9 cellular contexts compared by ENCODE assay signal in the genomic region with DNA sequence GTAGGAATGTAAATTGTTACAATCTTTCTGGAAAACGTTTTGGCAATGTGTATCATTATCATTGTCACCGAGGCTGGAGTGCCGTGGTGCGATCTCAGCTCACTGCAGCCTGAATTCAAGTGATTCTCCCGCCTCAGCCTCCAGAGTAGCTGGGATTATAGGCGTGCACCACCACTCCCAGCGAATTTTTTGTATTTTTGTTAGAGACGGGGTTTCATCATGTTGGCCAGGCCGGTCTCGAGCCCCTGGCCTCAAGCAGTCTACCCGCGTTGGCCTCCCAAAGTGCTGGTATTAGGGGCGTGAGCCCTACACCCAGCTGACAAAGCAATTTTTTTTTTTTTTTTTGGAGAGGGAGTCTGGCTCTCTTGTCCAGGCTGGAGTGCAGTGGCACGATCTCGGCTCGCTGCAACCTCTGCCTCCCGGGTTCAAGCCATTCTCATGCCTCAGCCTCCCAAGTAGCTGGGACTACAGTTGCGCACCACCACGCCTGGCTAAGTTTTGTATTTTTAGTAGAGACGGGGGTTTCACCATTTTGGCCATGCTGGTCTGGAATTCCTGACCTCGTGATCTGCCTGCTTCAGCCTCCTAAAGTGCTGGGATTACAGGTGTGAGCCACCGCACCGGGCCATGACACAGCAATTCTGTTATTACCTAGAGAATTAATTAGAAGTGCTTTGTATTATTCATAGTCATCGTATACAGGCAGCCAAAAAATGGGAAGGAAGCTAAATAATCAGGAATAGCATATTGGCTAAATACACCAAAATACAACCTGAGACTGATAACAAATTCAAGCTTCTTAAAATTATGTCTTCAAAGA. TPM values are rescaled to one million over a fixed set of nuclear protein-coding genes. Genes with fewer than 3 reads are reported as not detected.
DNase-seq lines count a peak whose midpoint lies in the region; ATAC-seq and TF ChIP-seq lines count a peak whose summit lies in the region.
"Had no signal": no experiment of that assay in that cellular context is flagged by ENCODE, and none has a peak within 500 bp of the region (broad histone marks: within the 10 kb centered on the region; RNA-seq: fewer than 3 reads in every experiment).

No MANE protein-coding gene starts in this region.

- ATAC-seq in GM18868 (IDR thresholded peaks at IDR 0.05; ENCODE audit: unreplicated experiment) = no peak

- no peak for TF ChIP-seq POLR2A in thyroid gland (IDR thresholded peaks at IDR 0.05)
- no peak for TF ChIP-seq POLR2A in lower leg skin (IDR thresholded peaks at IDR 0.05)

- H3K9me2 ChIP-seq in PC-9 (ENCODE audit: insufficient read depth) = no peaks in the 10 kb centered on the region

- peaks cover 39% of the 10 kb centered on the region for H3K79me2 ChIP-seq in PC-9 (ENCODE audit: low read depth)

- H3K27ac Mint-ChIP-seq in progenitor cell of endocrine pancreas = peak overlapping the region; percentile 95

- peaks cover 9% of the 10 kb centered on the region for H3F3A ChIP-seq in PC-9 (ENCODE audit: insufficient read depth, low read depth)

- H3K9me3 ChIP-seq in PC-9 (ENCODE audit: insufficient read depth, low read depth) = no peaks in the 10 kb centered on the region
- no peaks in the 10 kb centered on the region for H3K9me3 ChIP-seq in thyroid gland

- no peaks in the 10 kb centered on the region for H4K20me1 ChIP-seq in PC-9 (ENCODE audit: insufficient read depth)

- BruUV-seq in PC-9 (replicated peaks; lab: Mats Ljungman, UMichigan) = no TSS peak

- peaks cover 2% of the 10 kb centered on the region for H3K36me3 Mint-ChIP-seq in progenitor cell of endocrine pancreas (ENCODE audit: insufficient read depth)

- H3K4me1 ChIP-seq in PC-9 (replicated peaks; ENCODE audit: insufficient read depth) = peaks cover 26% of the 10 kb centered on the region
- peaks cover 10 to 16% of the 10 kb centered on the region in 2 donors for H3K4me1 ChIP-seq in thyroid gland

- no peaks in the 10 kb centered on the region for H3K27me3 Mint-ChIP-seq in progenitor cell of endocrine pancreas

- H2AFZ ChIP-seq in PC-9 = peak overlapping the region; percentile 99; the same call in 1 of the 2 replicates

- peaks cover 12% of the 10 kb centered on the region for H3K4me1 Mint-ChIP-seq in progenitor cell of endocrine pancreas (ENCODE audit: low read depth)

- 84 to 86% methylated on average over 23 to 24 of the region's 24 CpGs for WGBS in thyroid gland, 2 donors
- WGBS in lower leg skin, 2 donors = 78 to 82% methylated on average over 24 of the region's 24 CpGs

- DNase-seq in PC-9 (no peak), epithelial cell of esophagus (ENCODE audit: low read depth) (no peak), progenitor cell of endocrine pancreas (ENCODE audit: low spot score, unreplicated experiment) (no peak), thyroid gland (no peak), COR-L47 (lab: John Stamatoyannopoulos, UW) (no peak), lower leg skin (ENCODE audit: low spot score in 2 of 2) (no peak)
- DNase-seq: NCI-H2081 treated with DMSO at 0.1 percent for 48 hours had no signal

- 0 out of 2 replicates have a peak, but pooled peaks cover 6% of the 10 kb centered on the region for H3K36me3 ChIP-seq in PC-9 (ENCODE audit: low read depth)
- no peaks in the 10 kb centered on the region for H3K36me3 ChIP-seq in thyroid gland

- peak overlapping the region; percentile 37 for H3K27ac ChIP-seq in PC-9
- H3K27ac ChIP-seq in thyroid gland = no peak overlapping the region

- no peak for TF ChIP-seq CTCF in PC-9 (conservative IDR thresholded peaks at IDR 0.05)
- no peak for TF ChIP-seq CTCF in epithelial cell of esophagus (IDR thresholded peaks at IDR 0.05; ENCODE audit: insufficient read depth, low read depth, low read length, missing control alignments)
- TF ChIP-seq CTCF in progenitor cell of endocrine pancreas (IDR thresholded peaks at IDR 0.05; ENCODE audit: unreplicated experiment) = no peak
- no peak for TF ChIP-seq CTCF in thyroid gland (IDR thresholded peaks at IDR 0.05)
- TF ChIP-seq CTCF in lower leg skin (IDR thresholded peaks at IDR 0.05) = no peak

- H3K27me3 ChIP-seq in PC-9 (ENCODE audit: insufficient read depth, low read depth) (no peaks in the 10 kb centered on the region), thyroid gland (no peaks in the 10 kb centered on the region)

- CTCF ChIA-PET in PC-9 (lab: Charles Lee) = no interaction called here

- H3K4me3 ChIP-seq in GM08714 (ENCODE audit: low read length) (peak overlapping the region; percentile 98), PC-9 (peak overlapping the region; percentile 92), epithelial cell of esophagus (ENCODE audit: low read length) (peak overlapping the region; percentile 67), thyroid gland (replicated peaks in 1 of 3) (peak overlapping the region in 1 of 3 donors; percentile 71), lower leg skin (ENCODE audit: low read depth, poor library complexity, severe bottlenecking) (no peak overlapping the region)

- POLR2A ChIA-PET in PC-9 (lab: Charles Lee; ENCODE audit: unreplicated experiment) = no interaction called here

- H3K4me3 Mint-ChIP-seq in progenitor cell of endocrine pancreas (ENCODE audit: low read depth) = peak overlapping the region; percentile 99

- peak overlapping the region; percentile 97 for H3K4me2 ChIP-seq in PC-9

- H3K9me3 Mint-ChIP-seq in progenitor cell of endocrine pancreas (ENCODE audit: low read depth) = no peaks in the 10 kb centered on the region

- intact Hi-C loops in PC-9 (cut with micrococcal nuclease; ENCODE audit: unreplicated experiment) (loop anchor here (2.0 kb wide), 1 partner anchor 27 kb away; no protein-coding TSS in a partner anchor), thyroid gland (cut with DNase I) (no loop called here), lower leg skin (cut with DNase I; ENCODE audit: low total_unique reads) (no loop called here)

RNA-seq across cellular contexts. Expression of gene ACTR6, which starts 1.2 kb away (rescaled TPM):
- 22.4 and 26.9 TPM in 2 replicates for total RNA-seq in PC-9 (2021)
- 22.0 and 29.7 TPM in 2 replicates for total RNA-seq in progenitor cell of endocrine pancreas
- total RNA-seq in thyroid gland = 10 to 100 TPM; 14.4 to 18.8 (median 16.7) TPM
- total RNA-seq in lower leg skin = 10 to 100 TPM in 3 of 4 donors, 1 to 10 TPM in 1; 7.6 to 24.7 (median 16.7) TPM

RNA-seq across cellular contexts. Expression of gene BLTP3B, which starts 59.1 kb away (rescaled TPM):
- total RNA-seq in PC-9 (2021) (15.2 and 19.8 TPM in 2 replicates), progenitor cell of endocrine pancreas (22.7 and 23.6 TPM in 2 replicates), thyroid gland (10 to 100 TPM; 27.5 to 41.0 (median 38.9) TPM), lower leg skin (10 to 100 TPM; 20.3 to 29.1 (median 23.6) TPM)
